ENCODE assay signal across 8 cellular contexts in the genomic region with DNA sequence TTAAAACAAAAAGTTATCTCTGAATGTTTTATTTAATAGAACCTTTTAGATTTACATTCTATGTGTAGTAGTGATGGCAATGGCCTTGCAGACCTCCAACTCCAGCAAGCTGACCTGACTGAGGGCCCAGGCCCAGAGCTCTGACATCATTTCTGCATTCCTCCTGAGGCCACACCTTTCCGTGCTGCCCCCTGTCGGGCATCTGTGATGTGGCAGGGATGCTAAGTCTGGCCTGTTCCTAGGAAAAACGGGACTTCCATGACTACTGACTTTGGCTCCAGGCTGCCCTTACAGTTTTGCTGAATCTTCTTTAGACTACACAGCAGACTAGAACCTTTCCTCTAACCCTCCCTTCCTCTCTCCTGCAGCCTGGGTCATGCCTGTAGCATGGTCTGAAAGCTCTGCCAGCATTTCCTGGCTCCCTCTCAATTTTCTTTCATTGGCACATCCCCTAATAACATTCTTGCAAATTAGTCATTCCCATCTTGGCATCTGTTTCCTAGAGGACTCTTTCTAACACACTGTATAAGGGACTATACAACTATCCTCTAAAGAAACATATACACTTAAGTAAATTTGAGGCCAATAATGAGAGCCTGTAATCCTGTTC.
DNase-seq lines count a peak whose midpoint lies in the region; ATAC-seq and TF ChIP-seq lines count a peak whose summit lies in the region.

No MANE protein-coding gene starts in this region.

- DNase-seq in GM10266 (ENCODE audit: extremely low spot score) (peak; percentile 7), kidney tubule cell (ENCODE audit: low spot score) (peak; percentile 6), superior temporal gyrus (ENCODE audit: extremely low spot score) (no peak), T-helper 17 cell (no peak), NCI-H524 treated with DMSO at 0.1 percent for 48 hours (lab: John Stamatoyannopoulos, UW) (no peak)
- DNase-seq in activated effector memory CD4-positive, alpha-beta T cell treated with Interleukin-2 at 50 U/mL for 16 hours: no peak

- no peaks in the 10 kb centered on the region for H3K9me3 ChIP-seq in T-helper 17 cell (ENCODE audit: control insufficient read depth, low read length, poor library complexity, severe bottlenecking)

- H3K4me1 Mint-ChIP-seq in T-helper 17 cell: no peaks in the 10 kb centered on the region

- TF ChIP-seq CTCF in GM10266 (IDR thresholded peaks at IDR 0.05; ENCODE audit: control insufficient read depth, insufficient read depth, low read depth, missing control alignments): peak; percentile 55

- H3K27me3 Mint-ChIP-seq in T-helper 17 cell: no peaks in the 10 kb centered on the region

- no peaks in the 10 kb centered on the region for H3K36me3 Mint-ChIP-seq in T-helper 17 cell (ENCODE audit: low read depth)

- H3K27ac Mint-ChIP-seq in T-helper 17 cell: no peak overlapping the region

- H3K4me3 Mint-ChIP-seq in T-helper 17 cell: no peak overlapping the region

- peak; percentile 63 for ATAC-seq in HG02852 (IDR thresholded peaks at IDR 0.05; ENCODE audit: unreplicated experiment)
- ATAC-seq in SK-N-SH treated with all-trans-retinoic acid at 6 μM for 48 hours: peak; percentile 89
- no peak for ATAC-seq in T-helper 17 cell

TF ChIP-seq in SK-N-SH treated with all-trans-retinoic acid at 6 μM for 48 hours, 23 proteins besides CTCF, POLR2A, EP300 and RAD21:
- TF ChIP-seq ZNF565 (CRISPR knock-in tag; conservative IDR thresholded peaks at IDR 0.05; ENCODE audit: low read depth) (no peak), ZNF70 (CRISPR knock-in tag; IDR thresholded peaks at IDR 0.05) (no peak), TOX (CRISPR knock-in tag; IDR thresholded peaks at IDR 0.05; ENCODE audit: borderline replicate concordance) (no peak), GLIS3 (CRISPR knock-in tag; IDR thresholded peaks at IDR 0.05) (no peak), ZNF8 (CRISPR knock-in tag; IDR thresholded peaks at IDR 0.05) (no peak), CSDC2 (CRISPR knock-in tag; IDR thresholded peaks at IDR 0.05) (no peak)
- TF ChIP-seq, protein P1, sequence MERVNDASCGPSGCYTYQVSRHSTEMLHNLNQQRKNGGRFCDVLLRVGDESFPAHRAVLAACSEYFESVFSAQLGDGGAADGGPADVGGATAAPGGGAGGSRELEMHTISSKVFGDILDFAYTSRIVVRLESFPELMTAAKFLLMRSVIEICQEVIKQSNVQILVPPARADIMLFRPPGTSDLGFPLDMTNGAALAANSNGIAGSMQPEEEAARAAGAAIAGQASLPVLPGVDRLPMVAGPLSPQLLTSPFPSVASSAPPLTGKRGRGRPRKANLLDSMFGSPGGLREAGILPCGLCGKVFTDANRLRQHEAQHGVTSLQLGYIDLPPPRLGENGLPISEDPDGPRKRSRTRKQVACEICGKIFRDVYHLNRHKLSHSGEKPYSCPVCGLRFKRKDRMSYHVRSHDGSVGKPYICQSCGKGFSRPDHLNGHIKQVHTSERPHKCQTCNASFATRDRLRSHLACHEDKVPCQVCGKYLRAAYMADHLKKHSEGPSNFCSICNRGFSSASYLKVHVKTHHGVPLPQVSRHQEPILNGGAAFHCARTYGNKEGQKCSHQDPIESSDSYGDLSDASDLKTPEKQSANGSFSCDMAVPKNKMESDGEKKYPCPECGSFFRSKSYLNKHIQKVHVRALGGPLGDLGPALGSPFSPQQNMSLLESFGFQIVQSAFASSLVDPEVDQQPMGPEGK (CRISPR knock-in tag; IDR thresholded peaks at IDR 0.05; ENCODE audit: borderline replicate concordance): no peak
- TF ChIP-seq, protein P2, sequence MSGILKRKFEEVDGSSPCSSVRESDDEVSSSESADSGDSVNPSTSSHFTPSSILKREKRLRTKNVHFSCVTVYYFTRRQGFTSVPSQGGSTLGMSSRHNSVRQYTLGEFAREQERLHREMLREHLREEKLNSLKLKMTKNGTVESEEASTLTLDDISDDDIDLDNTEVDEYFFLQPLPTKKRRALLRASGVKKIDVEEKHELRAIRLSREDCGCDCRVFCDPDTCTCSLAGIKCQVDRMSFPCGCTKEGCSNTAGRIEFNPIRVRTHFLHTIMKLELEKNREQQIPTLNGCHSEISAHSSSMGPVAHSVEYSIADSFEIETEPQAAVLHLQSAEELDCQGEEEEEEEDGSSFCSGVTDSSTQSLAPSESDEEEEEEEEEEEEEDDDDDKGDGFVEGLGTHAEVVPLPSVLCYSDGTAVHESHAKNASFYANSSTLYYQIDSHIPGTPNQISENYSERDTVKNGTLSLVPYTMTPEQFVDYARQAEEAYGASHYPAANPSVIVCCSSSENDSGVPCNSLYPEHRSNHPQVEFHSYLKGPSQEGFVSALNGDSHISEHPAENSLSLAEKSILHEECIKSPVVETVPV (CRISPR knock-in tag; IDR thresholded peaks at IDR 0.05): no peak
- TF ChIP-seq, protein P3, sequence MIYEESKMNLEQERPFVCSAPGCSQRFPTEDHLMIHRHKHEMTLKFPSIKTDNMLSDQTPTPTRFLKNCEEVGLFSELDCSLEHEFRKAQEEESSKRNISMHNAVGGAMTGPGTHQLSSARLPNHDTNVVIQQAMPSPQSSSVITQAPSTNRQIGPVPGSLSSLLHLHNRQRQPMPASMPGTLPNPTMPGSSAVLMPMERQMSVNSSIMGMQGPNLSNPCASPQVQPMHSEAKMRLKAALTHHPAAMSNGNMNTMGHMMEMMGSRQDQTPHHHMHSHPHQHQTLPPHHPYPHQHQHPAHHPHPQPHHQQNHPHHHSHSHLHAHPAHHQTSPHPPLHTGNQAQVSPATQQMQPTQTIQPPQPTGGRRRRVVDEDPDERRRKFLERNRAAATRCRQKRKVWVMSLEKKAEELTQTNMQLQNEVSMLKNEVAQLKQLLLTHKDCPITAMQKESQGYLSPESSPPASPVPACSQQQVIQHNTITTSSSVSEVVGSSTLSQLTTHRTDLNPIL (CRISPR knock-in tag; IDR thresholded peaks at IDR 0.05; ENCODE audit: low read depth): no peak

Comparison
In these comparisons a context has a peak if more than half of its experiments do, and no peak if none do; other contexts are left out.
1. DNase-seq: peak in GM10266 (single experiment) and kidney tubule cell (single experiment); none in superior temporal gyrus (single experiment), activated effector memory CD4-positive, alpha-beta T cell treated with Interleukin-2 at 50 U/mL for 16 hours (single experiment), T-helper 17 cell (0 of 3) and NCI-H524 treated with DMSO at 0.1 percent for 48 hours (single experiment).